21 cellular contexts compared by ENCODE assay signal in genomic region chr12:105706973-105707334, GRCh38.
"Had no signal": no experiment of that assay in that cellular context is flagged by ENCODE, and none has a peak within 500 bp of the region (broad histone marks: within the 10 kb centered on the region; RNA-seq: fewer than 3 reads in every experiment).

No MANE protein-coding gene starts in this region.

- H3K36me3 ChIP-seq: cardiac muscle cell, gastroesophageal sphincter, right atrium auricular region, upper lobe of left lung had no signal

- ATAC-seq: activated T-cell treated with anti-CD3 and anti-CD28 coated beads, Interleukin-2, amount 50 U/mL, for 72 hours; esophagus mucosa; gastroesophageal sphincter; stimulated activated naive CD8-positive, alpha-beta T cell treated with anti-CD3 and anti-CD28 coated beads, Interleukin-15, amount 100 ng/mL, for 72 hours had no signal

- H3K9me3 ChIP-seq: gastroesophageal sphincter, right atrium auricular region, upper lobe of left lung had no signal

- H3K4me3 Mint-ChIP-seq: activated T-cell treated with anti-CD3 and anti-CD28 coated beads, Interleukin-2, amount 50 U/mL, for 72 hours; dendritic cell treated with granulocyte-macrophage colony-stimulating factor and Interleukin-4, amounts not matched to agents 40 ng/mL and 50 ng/mL, for 4 days; naive B cell; stimulated activated naive CD8-positive, alpha-beta T cell treated with anti-CD3 and anti-CD28 coated beads, Interleukin-15, amount 100 ng/mL, for 72 hours had no signal

- H3K27ac ChIP-seq: cardiac muscle cell, gastroesophageal sphincter, right atrium auricular region, VCaP had no signal

- FAIRE-seq: small intestine had no signal

- H3K4me3 ChIP-seq: cardiac muscle cell, gastroesophageal sphincter, right atrium auricular region, upper lobe of left lung had no signal

- H3K4me1 Mint-ChIP-seq: naive B cell; stimulated activated naive CD8-positive, alpha-beta T cell treated with anti-CD3 and anti-CD28 coated beads, Interleukin-15, amount 100 ng/mL, for 72 hours had no signal

- H3K27me3 Mint-ChIP-seq: progenitor cell of endocrine pancreas had no signal

- H3K36me3 Mint-ChIP-seq: naive B cell had no signal

- H3K27ac Mint-ChIP-seq: activated T-cell treated with anti-CD3 and anti-CD28 coated beads, Interleukin-2, amount 50 U/mL, for 72 hours; dendritic cell treated with granulocyte-macrophage colony-stimulating factor and Interleukin-4, amounts not matched to agents 40 ng/mL and 50 ng/mL, for 4 days; naive B cell; progenitor cell of endocrine pancreas; stimulated activated naive CD8-positive, alpha-beta T cell treated with anti-CD3 and anti-CD28 coated beads, Interleukin-15, amount 100 ng/mL, for 72 hours had no signal

- DNase-seq: activated CD4-positive, CD25-positive, alpha-beta regulatory T cell treated with anti-CD3 and anti-CD28 coated beads, Interleukin-2, amount 50 U/mL, for 72 hours; activated CD8-positive, alpha-beta memory T cell treated with anti-CD3 and anti-CD28 coated beads for 24 hours; activated CD8-positive, alpha-beta memory T cell treated with anti-CD3 and anti-CD28 coated beads, Interleukin-2, amount 50 U/mL, for 48 hours; activated effector memory CD4-positive, alpha-beta T cell treated with anti-CD3 and anti-CD28 coated beads, Interleukin-2, amount 50 U/mL, for 16 hours; activated naive CD4-positive, alpha-beta T cell treated with anti-CD3 and anti-CD28 coated beads, Interleukin-2, amount 50 U/mL, for 16 hours; activated T-cell treated with anti-CD3 and anti-CD28 coated beads, Interleukin-2, amount 50 U/mL, for 72 hours; effector CD8-positive, alpha-beta T cell; left ventricle myocardium superior; naive B cell; small intestine; stimulated activated CD4-positive, alpha-beta T cell treated with anti-CD3 and anti-CD28 coated beads, Interleukin-4, amount 100 ng/mL, for 1 hour; stimulated activated naive CD8-positive, alpha-beta T cell treated with anti-CD3 and anti-CD28 coated beads, Interleukin-15, amount 100 ng/mL, for 72 hours; T-helper 2 cell; upper lobe of left lung had no signal

- H3K27me3 ChIP-seq: cardiac muscle cell, gastroesophageal sphincter, right atrium auricular region, upper lobe of left lung had no signal
